In the genomic region with DNA sequence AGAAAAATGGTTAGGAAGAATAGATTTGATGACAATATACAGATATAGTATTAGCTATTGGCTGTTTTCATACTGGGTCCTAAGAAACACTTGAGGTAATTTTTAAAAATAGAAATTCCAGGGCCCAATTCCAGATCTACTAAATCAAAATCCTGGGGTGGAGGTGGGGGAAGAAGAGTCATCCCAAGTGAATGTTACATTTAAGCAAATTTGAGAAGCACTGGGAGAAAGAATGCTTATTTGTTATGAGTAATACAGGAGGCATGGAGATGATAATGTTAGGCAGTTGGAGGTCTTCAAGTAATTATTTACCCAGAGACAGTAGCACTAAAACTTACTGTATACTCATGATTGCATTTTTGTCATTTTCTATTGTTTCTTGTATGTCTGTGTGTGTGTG, we compare ENCODE assay signal across 17 cellular contexts.
DNase-seq lines count a peak whose midpoint lies in the region; ATAC-seq and TF ChIP-seq lines count a peak whose summit lies in the region.
"Had no signal": no experiment of that assay in that cellular context is flagged by ENCODE, and none has a peak within 500 bp of the region (broad histone marks: within the 10 kb centered on the region; RNA-seq: fewer than 3 reads in every experiment).

No MANE protein-coding gene starts in this region.

- H3K36me3 ChIP-seq in SK-N-SH (replicated peaks in 1 of 2; ENCODE audit: control insufficient read depth in 1 of 2, insufficient read depth in 2 of 2, low read length in 1 of 2) (no peaks in the 10 kb centered on the region), sigmoid colon (no peaks in the 10 kb centered on the region)

- H4K20me1 ChIP-seq in SK-N-SH (ENCODE audit: insufficient read depth): no peaks in the 10 kb centered on the region

- DNase-seq in GM04504 (ENCODE audit: low read depth): peak; percentile 75
- DNase-seq in SK-N-SH: no peak
- DNase-seq in fibroblast of peridontal ligament (ENCODE audit: extremely low read depth): peak; percentile 92
- no peak for DNase-seq in sigmoid colon
- no peak for DNase-seq in anterior cingulate cortex (lab: John Stamatoyannopoulos, UW)
- DNase-seq in NCI-H2029 (lab: John Stamatoyannopoulos, UW): no peak
- DNase-seq: activated CD8-positive, alpha-beta T cell treated with anti-CD3 and anti-CD28 coated beads for 36 hours; effector CD8-positive, alpha-beta T cell; immature natural killer cell; naive thymus-derived CD4-positive, alpha-beta T cell; NCI-H1417 treated with DMSO at 0.1 percent for 48 hours; NK-92 treated with Interleukin-12 subunit alpha and Interleukin-12 subunit beta, amount 100 ng/mL, for 24 hours; stimulated activated CD4-positive, alpha-beta T cell treated with anti-CD3 and anti-CD28 coated beads, Interleukin-12 subunit alpha, Interleukin-12 subunit beta, amount 100 ng/mL, for 4 hours; stimulated activated CD8-positive, alpha-beta memory T cell treated with anti-CD3 and anti-CD28 coated beads, Interleukin-4, amount 100 ng/mL, for 48 hours had no signal

- H3K27me3 ChIP-seq in SK-N-SH (ENCODE audit: insufficient read depth): no peaks in the 10 kb centered on the region
- H3K27me3 ChIP-seq in sigmoid colon: no peaks in the 10 kb centered on the region

- H2AFZ ChIP-seq in SK-N-SH (ENCODE audit: low read depth): no peak overlapping the region

- H3K4me2 ChIP-seq in SK-N-SH: peak overlapping the region; percentile 46; the same call in 1 of the 2 replicates

- ATAC-seq in HG03378 (IDR thresholded peaks at IDR 0.05; ENCODE audit: unreplicated experiment) (no peak), GM21723 (IDR thresholded peaks at IDR 0.05; ENCODE audit: unreplicated experiment) (no peak)
- ATAC-seq: activated CD8-positive, alpha-beta T cell treated with anti-CD3 and anti-CD28 coated beads for 36 hours; activated naive CD4-positive, alpha-beta T cell treated with anti-CD3 and anti-CD28 coated beads, Interleukin-2, amount 50 U/mL, for 72 hours; naive thymus-derived CD4-positive, alpha-beta T cell had no signal

- H3F3A ChIP-seq in SK-N-SH (replicated peaks; ENCODE audit: insufficient read depth): peaks cover 46% of the 10 kb centered on the region

- no peak for TF ChIP-seq POLR2A in sigmoid colon (IDR thresholded peaks at IDR 0.05)

- peak; percentile 42 to 99 for TF ChIP-seq EP300 in SK-N-SH (IDR thresholded peaks at IDR 0.05; ENCODE audit: borderline replicate concordance in 1 of 2, low read depth in 1 of 2, low read length in 1 of 2)
- no peak for TF ChIP-seq EP300 in sigmoid colon (IDR thresholded peaks at IDR 0.05)

- intact Hi-C loops in sigmoid colon (cut with DNase I): no loop called here

- POLR2A ChIA-PET in SK-N-SH (lab: Yijun Ruan, JAX): no interaction called here

- H3K9me3 ChIP-seq in SK-N-SH (no peaks in the 10 kb centered on the region), sigmoid colon (no peaks in the 10 kb centered on the region)

- no peak for TF ChIP-seq CTCF in SK-N-SH (IDR thresholded peaks at IDR 0.05)
- TF ChIP-seq CTCF in sigmoid colon (IDR thresholded peaks at IDR 0.05): no peak

- TF ChIP-seq RAD21 in SK-N-SH (IDR thresholded peaks at IDR 0.05; ENCODE audit: low read length): no peak

- H3K79me2 ChIP-seq in SK-N-SH (ENCODE audit: insufficient read depth): no peaks in the 10 kb centered on the region

- H3K4me3 ChIP-seq in SK-N-SH (ENCODE audit: low read depth in 2 of 2, low read length in 1 of 2) (no peak overlapping the region), sigmoid colon (no peak overlapping the region)

- no peaks in the 10 kb centered on the region for H3K9me2 ChIP-seq in SK-N-SH

- H3K27ac ChIP-seq in SK-N-SH (ENCODE audit: low read depth in 2 of 2, low read length in 1 of 2) (peak overlapping the region; percentile 62 to 89; a peak in 3 of 4 replicates), sigmoid colon (peak overlapping the region in 3 of 4 donors; percentile 65 to 67 (median 66))

- H3K4me1 ChIP-seq in SK-N-SH (ENCODE audit: control insufficient read depth in 1 of 2, insufficient read depth in 2 of 2, low read depth in 1 of 2, low read length in 1 of 2) (peaks cover 0 to 59% of the 10 kb centered on the region in 2 experiments; a peak in 3 of 4 replicates), sigmoid colon (peaks cover 0 to 35% (median 31%) of the 10 kb centered on the region in 4 donors)

- CTCF ChIA-PET in SK-N-SH (lab: Yijun Ruan, JAX): no interaction called here

- H3K9ac ChIP-seq in SK-N-SH: peak overlapping the region; percentile 18; the same call in 1 of the 2 replicates

TF ChIP-seq in SK-N-SH, 30 proteins besides CTCF, POLR2A, EP300 and RAD21 (continues in another document):
- TF ChIP-seq FOXM1 (IDR thresholded peaks at IDR 0.05; ENCODE audit: low read depth) (peak; percentile 87), GATA2 (CRISPR knock-in tag; IDR thresholded peaks at IDR 0.05) (no peak), RXRA (IDR thresholded peaks at IDR 0.05; ENCODE audit: borderline replicate concordance, low read depth) (peak; percentile 89), FOXJ3 (CRISPR knock-in tag; IDR thresholded peaks at IDR 0.05) (no peak), POLR2AphosphoS5 (IDR thresholded peaks at IDR 0.05; ENCODE audit: low read depth, low read length) (peak; percentile 84; the same call in 1 of the 2 replicates), RCOR1 (IDR thresholded peaks at IDR 0.05; ENCODE audit: low read length) (no peak), USF2 (IDR thresholded peaks at IDR 0.05; ENCODE audit: borderline replicate concordance, low read depth, low read length) (no peak), CHD2 (IDR thresholded peaks at IDR 0.05; ENCODE audit: low read length, partially characterized antibody) (no peak), RFX5 (IDR thresholded peaks at IDR 0.05; ENCODE audit: low read length) (no peak), USF1 (IDR thresholded peaks at IDR 0.05; ENCODE audit: borderline replicate concordance, low read depth) (no peak), YY1 (IDR thresholded peaks at IDR 0.05; ENCODE audit: low read depth) (no peak), FOSL2 (IDR thresholded peaks at IDR 0.05; ENCODE audit: borderline replicate concordance, low read depth) (peak; percentile 96), JUND (IDR thresholded peaks at IDR 0.05) (peak; percentile 98), NFIC (IDR thresholded peaks at IDR 0.05; ENCODE audit: borderline replicate concordance) (peak; percentile 98)
- TF ChIP-seq, protein P1, sequence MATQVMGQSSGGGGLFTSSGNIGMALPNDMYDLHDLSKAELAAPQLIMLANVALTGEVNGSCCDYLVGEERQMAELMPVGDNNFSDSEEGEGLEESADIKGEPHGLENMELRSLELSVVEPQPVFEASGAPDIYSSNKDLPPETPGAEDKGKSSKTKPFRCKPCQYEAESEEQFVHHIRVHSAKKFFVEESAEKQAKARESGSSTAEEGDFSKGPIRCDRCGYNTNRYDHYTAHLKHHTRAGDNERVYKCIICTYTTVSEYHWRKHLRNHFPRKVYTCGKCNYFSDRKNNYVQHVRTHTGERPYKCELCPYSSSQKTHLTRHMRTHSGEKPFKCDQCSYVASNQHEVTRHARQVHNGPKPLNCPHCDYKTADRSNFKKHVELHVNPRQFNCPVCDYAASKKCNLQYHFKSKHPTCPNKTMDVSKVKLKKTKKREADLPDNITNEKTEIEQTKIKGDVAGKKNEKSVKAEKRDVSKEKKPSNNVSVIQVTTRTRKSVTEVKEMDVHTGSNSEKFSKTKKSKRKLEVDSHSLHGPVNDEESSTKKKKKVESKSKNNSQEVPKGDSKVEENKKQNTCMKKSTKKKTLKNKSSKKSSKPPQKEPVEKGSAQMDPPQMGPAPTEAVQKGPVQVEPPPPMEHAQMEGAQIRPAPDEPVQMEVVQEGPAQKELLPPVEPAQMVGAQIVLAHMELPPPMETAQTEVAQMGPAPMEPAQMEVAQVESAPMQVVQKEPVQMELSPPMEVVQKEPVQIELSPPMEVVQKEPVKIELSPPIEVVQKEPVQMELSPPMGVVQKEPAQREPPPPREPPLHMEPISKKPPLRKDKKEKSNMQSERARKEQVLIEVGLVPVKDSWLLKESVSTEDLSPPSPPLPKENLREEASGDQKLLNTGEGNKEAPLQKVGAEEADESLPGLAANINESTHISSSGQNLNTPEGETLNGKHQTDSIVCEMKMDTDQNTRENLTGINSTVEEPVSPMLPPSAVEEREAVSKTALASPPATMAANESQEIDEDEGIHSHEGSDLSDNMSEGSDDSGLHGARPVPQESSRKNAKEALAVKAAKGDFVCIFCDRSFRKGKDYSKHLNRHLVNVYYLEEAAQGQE (IDR thresholded peaks at IDR 0.05; ENCODE audit: low read depth, low read length): no peak
- TF ChIP-seq, protein P2, sequence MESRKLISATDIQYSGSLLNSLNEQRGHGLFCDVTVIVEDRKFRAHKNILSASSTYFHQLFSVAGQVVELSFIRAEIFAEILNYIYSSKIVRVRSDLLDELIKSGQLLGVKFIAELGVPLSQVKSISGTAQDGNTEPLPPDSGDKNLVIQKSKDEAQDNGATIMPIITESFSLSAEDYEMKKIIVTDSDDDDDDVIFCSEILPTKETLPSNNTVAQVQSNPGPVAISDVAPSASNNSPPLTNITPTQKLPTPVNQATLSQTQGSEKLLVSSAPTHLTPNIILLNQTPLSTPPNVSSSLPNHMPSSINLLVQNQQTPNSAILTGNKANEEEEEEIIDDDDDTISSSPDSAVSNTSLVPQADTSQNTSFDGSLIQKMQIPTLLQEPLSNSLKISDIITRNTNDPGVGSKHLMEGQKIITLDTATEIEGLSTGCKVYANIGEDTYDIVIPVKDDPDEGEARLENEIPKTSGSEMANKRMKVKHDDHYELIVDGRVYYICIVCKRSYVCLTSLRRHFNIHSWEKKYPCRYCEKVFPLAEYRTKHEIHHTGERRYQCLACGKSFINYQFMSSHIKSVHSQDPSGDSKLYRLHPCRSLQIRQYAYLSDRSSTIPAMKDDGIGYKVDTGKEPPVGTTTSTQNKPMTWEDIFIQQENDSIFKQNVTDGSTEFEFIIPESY (IDR thresholded peaks at IDR 0.05; ENCODE audit: borderline replicate concordance, low read depth): peak; percentile 86; the same call in 1 of the 2 replicates

Comparison
In these comparisons a context has a peak if more than half of its experiments do, and no peak if none do; other contexts are left out.
1. DNase-seq: peak in GM04504 (single experiment) and fibroblast of peridontal ligament (single experiment); none in SK-N-SH (single experiment), sigmoid colon (single experiment), anterior cingulate cortex (0 of 58) and NCI-H2029 (single experiment).